ENCODE assay signal across 17 cellular contexts in genomic region chr20:6663104-6663503, GRCh38.
DNase-seq lines count a peak whose midpoint lies in the region; ATAC-seq and TF ChIP-seq lines count a peak whose summit lies in the region.
"Had no signal": no experiment of that assay in that cellular context is flagged by ENCODE, and none has a peak within 500 bp of the region (broad histone marks: within the 10 kb centered on the region; RNA-seq: fewer than 3 reads in every experiment).

No MANE protein-coding gene starts in this region.

- H3K9ac ChIP-seq in MM.1S (ENCODE audit: low read length): no peak overlapping the region

- H3K27me3 Mint-ChIP-seq in natural killer cell (ENCODE audit: low read depth in 2 of 2) (no peaks in the 10 kb centered on the region), endothelial cell (ENCODE audit: unreplicated experiment) (peaks cover 2% of the 10 kb centered on the region), T-cell (no peaks in the 10 kb centered on the region)
- no peaks in the 10 kb centered on the region for H3K27me3 Mint-ChIP-seq in natural killer cell treated with Interleukin-12 subunit alpha and Interleukin-12 subunit beta and Interleukin-15 and Interleukin-18, amount 100 ng/mL, for 72 hours
- H3K27me3 Mint-ChIP-seq: CD4-positive, alpha-beta memory T cell had no signal

- ATAC-seq in natural killer cell (peak in 2 of 3 donors; percentile 34 to 49), T-cell (replicated peaks in 1 of 4) (no peak)
- no peak for ATAC-seq in natural killer cell treated with Interleukin-12 subunit alpha and Interleukin-12 subunit beta and Interleukin-15 and Interleukin-18, amount 100 ng/mL, for 72 hours
- ATAC-seq: A549 had no signal

- in situ Hi-C loops in HAP-1 (cut with MboI; ENCODE audit: low sequenced_read_pairs): no loop called here

- POLR2A ChIA-PET in T-cell (lab: Charles Lee): no interaction called here

- H2AFZ ChIP-seq in MM.1S (ENCODE audit: low read length): no peak overlapping the region

- no peaks in the 10 kb centered on the region for H3K36me3 Mint-ChIP-seq in natural killer cell
- no peaks in the 10 kb centered on the region for H3K36me3 Mint-ChIP-seq in natural killer cell treated with Interleukin-12 subunit alpha and Interleukin-12 subunit beta and Interleukin-15 and Interleukin-18, amount 100 ng/mL, for 72 hours
- H3K36me3 Mint-ChIP-seq in endothelial cell (ENCODE audit: low read depth, unreplicated experiment): no peaks in the 10 kb centered on the region
- H3K36me3 Mint-ChIP-seq in T-cell: no peaks in the 10 kb centered on the region
- H3K36me3 Mint-ChIP-seq: CD4-positive, alpha-beta memory T cell had no signal

- TF ChIP-seq CTCF in natural killer cell (IDR thresholded peaks at IDR 0.05): no peak
- TF ChIP-seq CTCF in MM.1S (IDR thresholded peaks at IDR 0.05; ENCODE audit: low read length): no peak
- TF ChIP-seq CTCF in endothelial cell (IDR thresholded peaks at IDR 0.05; ENCODE audit: unreplicated experiment): no peak

- H3K9me3 ChIP-seq in MM.1S (replicated peaks; ENCODE audit: insufficient read depth, low read length) (no peaks in the 10 kb centered on the region), HAP-1 (no peaks in the 10 kb centered on the region)
- H3K9me3 ChIP-seq: A549 had no signal

- no peaks in the 10 kb centered on the region for H3K79me2 ChIP-seq in MM.1S (ENCODE audit: low read length)

- no peaks in the 10 kb centered on the region for H4K20me1 ChIP-seq in MM.1S (ENCODE audit: insufficient read depth, low read length)

- CTCF ChIA-PET in T-cell (lab: Charles Lee): no interaction called here

- H3F3A ChIP-seq in MM.1S (ENCODE audit: insufficient read depth, low read length): no peaks in the 10 kb centered on the region

- DNase-seq in natural killer cell: no peak
- DNase-seq in natural killer cell treated with Interleukin-12 subunit alpha and Interleukin-12 subunit beta and Interleukin-15 and Interleukin-18, amount 100 ng/mL, for 72 hours (ENCODE audit: low spot score): no peak
- DNase-seq in MM.1S: peak; percentile 57
- DNase-seq in iPS-NIHi7 (ENCODE audit: extremely low spot score): peak; percentile 46
- no peak for DNase-seq in HAP-1 (ENCODE audit: low spot score in 2 of 2)
- DNase-seq in endothelial cell (ENCODE audit: low spot score): no peak
- no peak for DNase-seq in DMS53 (lab: John Stamatoyannopoulos, UW)
- no peak for DNase-seq in T-cell
- DNase-seq: activated CD4-positive, alpha-beta T cell treated with anti-CD3 and anti-CD28 coated beads, Interleukin-2, amount 50 U/mL, for 1 hour; CD4-positive, alpha-beta memory T cell; GDM1; KG1; NCI-H1694; NCI-H524 treated with DMSO at 0.1 percent for 48 hours had no signal

- H3K27ac Mint-ChIP-seq in natural killer cell (peak overlapping the region; percentile 21 to 25), endothelial cell (ENCODE audit: unreplicated experiment) (no peak overlapping the region), T-cell (no peak overlapping the region)
- H3K27ac Mint-ChIP-seq in natural killer cell treated with Interleukin-12 subunit alpha and Interleukin-12 subunit beta and Interleukin-15 and Interleukin-18, amount 100 ng/mL, for 72 hours: no peak overlapping the region
- H3K27ac Mint-ChIP-seq: activated T-helper 1 cell treated with anti-CD3 and anti-CD28 coated beads, Interleukin-12 subunit alpha, Interleukin-12 subunit beta, Interleukin-2, Interleukin-4 antibody, amounts not matched to agents 30 ng/mL and 10 ng/mL and 1 ng/mL, durations not matched to agents 14 hours and 24 hours and 36 hours; CD4-positive, alpha-beta memory T cell; T-helper 1 cell treated with Interleukin-12 subunit alpha and Interleukin-12 subunit beta and Interleukin-4 antibody, amounts not matched to agents 30 μg/mL and 1 μg/mL, for 36 hours had no signal

- H3K4me3 Mint-ChIP-seq in natural killer cell: no peak overlapping the region
- no peak overlapping the region for H3K4me3 Mint-ChIP-seq in natural killer cell treated with Interleukin-12 subunit alpha and Interleukin-12 subunit beta and Interleukin-15 and Interleukin-18, amount 100 ng/mL, for 72 hours
- H3K4me3 Mint-ChIP-seq in endothelial cell (ENCODE audit: unreplicated experiment): no peak overlapping the region
- H3K4me3 Mint-ChIP-seq in T-cell: no peak overlapping the region
- H3K4me3 Mint-ChIP-seq: activated T-helper 1 cell treated with anti-CD3 and anti-CD28 coated beads, Interleukin-12 subunit alpha, Interleukin-12 subunit beta, Interleukin-2, Interleukin-4 antibody, amounts not matched to agents 30 ng/mL and 10 ng/mL and 1 ng/mL, durations not matched to agents 14 hours and 24 hours and 36 hours; CD4-positive, alpha-beta memory T cell; T-helper 1 cell treated with Interleukin-12 subunit alpha and Interleukin-12 subunit beta and Interleukin-4 antibody, amounts not matched to agents 30 μg/mL and 1 μg/mL, for 36 hours had no signal

- H3K27ac ChIP-seq in MM.1S (ENCODE audit: low read length): no peak overlapping the region
- H3K27ac ChIP-seq: A549 had no signal

- H3K36me3 ChIP-seq in MM.1S (replicated peaks; ENCODE audit: insufficient read depth, low read length) (no peaks in the 10 kb centered on the region), HAP-1 (replicated peaks) (no peaks in the 10 kb centered on the region)

- no peaks in the 10 kb centered on the region for H3K9me3 Mint-ChIP-seq in natural killer cell
- no peaks in the 10 kb centered on the region for H3K9me3 Mint-ChIP-seq in natural killer cell treated with Interleukin-12 subunit alpha and Interleukin-12 subunit beta and Interleukin-15 and Interleukin-18, amount 100 ng/mL, for 72 hours
- H3K9me3 Mint-ChIP-seq in endothelial cell (ENCODE audit: unreplicated experiment): no peaks in the 10 kb centered on the region
- H3K9me3 Mint-ChIP-seq in T-cell: peaks cover 0 to 22% (median 9%) of the 10 kb centered on the region in 3 donors

- peak overlapping the region; percentile 1; the same call in 1 of the 2 replicates for H3K4me2 ChIP-seq in MM.1S (ENCODE audit: low read depth, low read length)
- H3K4me2 ChIP-seq: A549 had no signal

- intact Hi-C loops in natural killer cell (cut with micrococcal nuclease): no loop called here

- no peaks in the 10 kb centered on the region for H3K9me2 ChIP-seq in MM.1S (replicated peaks; ENCODE audit: insufficient read depth, low read length)

- H3K4me3 ChIP-seq in MM.1S (ENCODE audit: low read length) (no peak overlapping the region), HAP-1 (no peak overlapping the region)
- H3K4me3 ChIP-seq: A549 had no signal

- H3K27me3 ChIP-seq in MM.1S (replicated peaks; ENCODE audit: insufficient read depth, low read length) (no peaks in the 10 kb centered on the region), HAP-1 (ENCODE audit: low read depth) (no peaks in the 10 kb centered on the region)

- H3K4me1 Mint-ChIP-seq in natural killer cell (peaks cover 24 to 33% of the 10 kb centered on the region in 2 donors), endothelial cell (ENCODE audit: unreplicated experiment) (peaks cover 4% of the 10 kb centered on the region), T-cell (no peaks in the 10 kb centered on the region)
- H3K4me1 Mint-ChIP-seq in natural killer cell treated with Interleukin-12 subunit alpha and Interleukin-12 subunit beta and Interleukin-15 and Interleukin-18, amount 100 ng/mL, for 72 hours (ENCODE audit: low read depth in 2 of 2): peaks cover 0 to 27% of the 10 kb centered on the region in 2 donors
- H3K4me1 Mint-ChIP-seq: CD4-positive, alpha-beta memory T cell had no signal

- H3K4me1 ChIP-seq in MM.1S (ENCODE audit: low read length) (peaks cover 19% of the 10 kb centered on the region), HAP-1 (no peaks in the 10 kb centered on the region)
- H3K4me1 ChIP-seq: A549 had no signal

Comparison
In these comparisons a context has a peak if more than half of its experiments do, and no peak if none do; other contexts are left out.
1. ATAC-seq: peak in natural killer cell (2 of 3); none in natural killer cell treated with Interleukin-12 subunit alpha and Interleukin-12 subunit beta and Interleukin-15 and Interleukin-18, amount 100 ng/mL, for 72 hours (0 of 2) and T-cell (0 of 4).
2. H3K27ac Mint-ChIP-seq: peak in natural killer cell (2 of 2); none in natural killer cell treated with Interleukin-12 subunit alpha and Interleukin-12 subunit beta and Interleukin-15 and Interleukin-18, amount 100 ng/mL, for 72 hours (0 of 2), endothelial cell (single experiment) and T-cell (0 of 2).
3. DNase-seq: peak in MM.1S (single experiment) and iPS-NIHi7 (single experiment); none in natural killer cell (single experiment), natural killer cell treated with Interleukin-12 subunit alpha and Interleukin-12 subunit beta and Interleukin-15 and Interleukin-18, amount 100 ng/mL, for 72 hours (single experiment), HAP-1 (0 of 2), endothelial cell (single experiment), DMS53 (single experiment) and T-cell (0 of 34).